In the genomic region with DNA sequence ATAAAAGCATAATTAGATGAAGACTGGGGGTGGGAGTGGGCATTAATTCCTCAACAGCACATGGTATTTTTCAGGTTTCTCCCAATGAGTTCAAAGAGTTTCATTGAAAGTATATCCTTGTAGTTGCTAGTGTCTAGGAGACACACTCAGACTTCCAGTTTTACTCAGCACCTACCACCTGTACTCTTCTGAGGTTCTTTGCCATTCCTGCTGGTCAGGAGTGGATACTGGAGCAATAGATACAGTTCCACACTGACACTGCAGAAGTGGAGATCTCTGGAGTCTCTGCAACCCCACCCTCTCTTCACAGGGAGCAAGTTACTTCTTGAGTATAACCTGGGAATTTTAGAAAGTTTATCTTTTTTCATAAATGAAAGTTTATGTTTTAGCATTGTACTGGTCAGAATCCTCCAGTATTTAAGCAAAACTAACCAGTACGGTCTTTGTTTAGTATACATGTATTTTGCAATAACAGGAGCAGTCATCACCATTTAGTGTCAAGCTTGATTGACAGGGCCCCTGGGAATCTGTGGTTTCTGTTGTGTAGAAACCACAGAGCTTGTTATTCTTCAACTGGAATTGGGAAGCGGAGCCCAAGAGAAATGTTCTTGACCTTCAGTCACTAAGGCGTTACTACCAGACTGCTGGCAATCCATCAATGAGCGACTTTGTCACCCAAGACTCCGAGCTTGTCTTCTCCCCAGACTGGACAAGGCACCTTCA, we compare ENCODE assay signal across 12 cellular contexts.
DNase-seq lines count a peak whose midpoint lies in the region; ATAC-seq and TF ChIP-seq lines count a peak whose summit lies in the region.
"Had no signal": no experiment of that assay in that cellular context is flagged by ENCODE, and none has a peak within 500 bp of the region (broad histone marks: within the 10 kb centered on the region; RNA-seq: fewer than 3 reads in every experiment).

No MANE protein-coding gene starts in this region.

- DNase-seq in NOMO-1 treated with DMSO at 0.1 percent for 48 hours (lab: John Stamatoyannopoulos, UW; ENCODE audit: unreplicated experiment) (peak; percentile 17), NOMO-1 treated with dmso at 0.1 percent for 144 hours (lab: John Stamatoyannopoulos, UW; ENCODE audit: unreplicated experiment) (no peak), glutamatergic neuron (peak; percentile 32), type B pancreatic cell (ENCODE audit: extremely low spot score, unreplicated experiment) (no peak), head of caudate nucleus (no peak), midbrain (lab: John Stamatoyannopoulos, UW) (no peak)
- DNase-seq in CD8-positive, alpha-beta T cell = no peak
- DNase-seq: activated gamma-delta T cell, dorsolateral prefrontal cortex, occipital lobe had no signal

- H3K36me3 Mint-ChIP-seq in glutamatergic neuron (ENCODE audit: unreplicated experiment) (peaks cover 4% of the 10 kb centered on the region), type B pancreatic cell (no peaks in the 10 kb centered on the region)
- H3K36me3 Mint-ChIP-seq in CD8-positive, alpha-beta T cell = no peaks in the 10 kb centered on the region
- H3K36me3 Mint-ChIP-seq: WTC11 had no signal

- intact Hi-C loops in head of caudate nucleus (cut with DNase I) = no loop called here
- intact Hi-C loops in CD8-positive, alpha-beta T cell (cut with DNase I, micrococcal nuclease) = no loop called here

- H3K9me3 ChIP-seq in CD8-positive, alpha-beta T cell (ENCODE audit: low read length) = no peaks in the 10 kb centered on the region

- no peaks in the 10 kb centered on the region for H3K36me3 ChIP-seq in CD8-positive, alpha-beta T cell (ENCODE audit: insufficient read depth, low read length)

- H3K27me3 Mint-ChIP-seq in glutamatergic neuron (ENCODE audit: unreplicated experiment) = peaks cover 3% of the 10 kb centered on the region
- H3K27me3 Mint-ChIP-seq in type B pancreatic cell = no peaks in the 10 kb centered on the region
- no peaks in the 10 kb centered on the region for H3K27me3 Mint-ChIP-seq in CD8-positive, alpha-beta T cell (ENCODE audit: low read depth)

- H3K27ac ChIP-seq in CD8-positive, alpha-beta T cell (ENCODE audit: low read depth, low read length) = no peak overlapping the region

- POLR2A ChIA-PET in CD8-positive, alpha-beta T cell (lab: Charles Lee) = no interaction called here

- peaks cover 7% of the 10 kb centered on the region for H3K4me1 ChIP-seq in CD8-positive, alpha-beta T cell (ENCODE audit: insufficient read depth, low read length)

- H3K4me1 Mint-ChIP-seq in glutamatergic neuron (ENCODE audit: low read depth, unreplicated experiment) (peaks cover 24% of the 10 kb centered on the region), type B pancreatic cell (ENCODE audit: unreplicated experiment) (peaks cover 10% of the 10 kb centered on the region)
- H3K4me1 Mint-ChIP-seq in CD8-positive, alpha-beta T cell (ENCODE audit: low read depth) = peaks cover 30% of the 10 kb centered on the region

- H3K9me3 Mint-ChIP-seq in glutamatergic neuron (ENCODE audit: unreplicated experiment) (peaks cover 6% of the 10 kb centered on the region), type B pancreatic cell (no peaks in the 10 kb centered on the region)
- H3K9me3 Mint-ChIP-seq in CD8-positive, alpha-beta T cell = no peaks in the 10 kb centered on the region

- H3K27me3 ChIP-seq in CD8-positive, alpha-beta T cell (ENCODE audit: insufficient read depth, low read length) = no peaks in the 10 kb centered on the region
- H3K27me3 ChIP-seq: dorsolateral prefrontal cortex had no signal

- H3K27ac Mint-ChIP-seq in glutamatergic neuron (ENCODE audit: unreplicated experiment) (no peak overlapping the region), type B pancreatic cell (peak overlapping the region; percentile 26)
- H3K27ac Mint-ChIP-seq in CD8-positive, alpha-beta T cell = no peak overlapping the region
- H3K27ac Mint-ChIP-seq: WTC11 had no signal

- TF ChIP-seq CTCF in glutamatergic neuron (IDR thresholded peaks at IDR 0.05; ENCODE audit: partially characterized antibody, unreplicated experiment) = no peak
- no peak for TF ChIP-seq CTCF in type B pancreatic cell (conservative IDR thresholded peaks at IDR 0.05)
- TF ChIP-seq CTCF in CD8-positive, alpha-beta T cell (IDR thresholded peaks at IDR 0.05) = no peak

- H3K4me3 Mint-ChIP-seq in glutamatergic neuron (ENCODE audit: unreplicated experiment) = no peak overlapping the region
- H3K4me3 Mint-ChIP-seq in type B pancreatic cell = no peak overlapping the region
- H3K4me3 Mint-ChIP-seq in CD8-positive, alpha-beta T cell = no peak overlapping the region
- H3K4me3 Mint-ChIP-seq: WTC11 had no signal

- no peak overlapping the region for H3K4me3 ChIP-seq in CD8-positive, alpha-beta T cell (ENCODE audit: low read depth, low read length)
- H3K4me3 ChIP-seq: dorsolateral prefrontal cortex had no signal

- no peak for ATAC-seq in CD8-positive, alpha-beta T cell
- ATAC-seq: WTC11 had no signal

- CTCF ChIA-PET in CD8-positive, alpha-beta T cell (lab: Charles Lee) = interaction anchor here (0.9 kb wide), 1 partner anchor 8 kb away, joined by 3 read pairs; no protein-coding TSS in a partner anchor

TF ChIP-seq in PFSK-1, 5 proteins besides CTCF, POLR2A, EP300 and RAD21:
- TF ChIP-seq SIN3A (IDR thresholded peaks at IDR 0.05; ENCODE audit: borderline replicate concordance, insufficient read depth, low read length) (peak; percentile 86; the same call in 1 of the 2 replicates), REST (IDR thresholded peaks at IDR 0.05; ENCODE audit: insufficient read depth in 1 of 2, low read depth in 2 of 2, low read length in 2 of 2) (peak in 1 of 2 experiments; percentile 52; a peak in 1 of 4 replicates), FOXP2 (optimal IDR thresholded peaks at IDR 0.05; ENCODE audit: borderline replicate concordance, extremely low read depth, extremely low read length, insufficient read depth) (no peak), POLR2AphosphoS5 (IDR thresholded peaks at IDR 0.05; ENCODE audit: low read depth, low read length) (peak; percentile 56; the same call in 1 of the 2 replicates), TAF1 (IDR thresholded peaks at IDR 0.05; ENCODE audit: borderline replicate concordance, insufficient read depth, low read length) (no peak)
TF ChIP-seq in PFSK-1: peak in this region for 3.

Comparison
In these comparisons a context has a peak if more than half of its experiments do, and no peak if none do; other contexts are left out.
1. DNase-seq: peak in NOMO-1 treated with DMSO at 0.1 percent for 48 hours (single experiment) and glutamatergic neuron (single experiment); none in NOMO-1 treated with dmso at 0.1 percent for 144 hours (single experiment), type B pancreatic cell (single experiment), head of caudate nucleus (0 of 42), CD8-positive, alpha-beta T cell (0 of 7) and midbrain (single experiment).